ENCODE assay signal across 15 cellular contexts in the genomic region with DNA sequence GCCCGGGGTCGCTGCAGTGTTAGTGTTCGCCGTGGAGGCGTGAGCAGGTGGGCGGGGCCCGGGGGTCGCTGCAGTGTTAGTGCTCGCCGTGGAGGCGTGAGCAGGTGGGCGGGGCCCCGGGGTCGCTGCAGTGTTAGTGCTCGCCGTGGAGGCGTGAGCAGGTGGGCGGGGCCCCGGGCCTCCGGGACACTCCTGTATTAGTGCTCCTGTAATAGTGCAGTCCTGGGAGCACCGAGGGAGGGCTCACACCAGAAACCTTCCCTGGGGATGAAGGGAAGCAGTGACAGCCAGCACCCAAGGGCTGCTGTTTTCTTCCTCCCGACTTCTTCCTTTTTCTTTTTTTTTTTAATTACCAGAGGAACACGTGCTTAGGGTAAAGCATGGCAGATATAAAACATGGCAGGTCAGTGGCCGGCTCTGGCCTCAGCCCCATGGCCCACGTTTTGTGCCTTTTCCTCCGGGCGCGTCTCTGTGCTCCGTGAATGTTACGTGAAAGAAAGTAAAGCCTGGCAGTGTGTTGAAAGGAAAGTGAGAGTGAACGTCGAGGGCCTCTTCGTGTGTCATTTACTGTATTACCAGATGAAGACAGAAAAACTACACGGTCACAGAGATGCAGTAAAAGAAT. TPM values are rescaled to one million over a fixed set of nuclear protein-coding genes. Genes with fewer than 3 reads are reported as not detected.
DNase-seq lines count a peak whose midpoint lies in the region; ATAC-seq and TF ChIP-seq lines count a peak whose summit lies in the region.
"Had no signal": no experiment of that assay in that cellular context is flagged by ENCODE, and none has a peak within 500 bp of the region (broad histone marks: within the 10 kb centered on the region; RNA-seq: fewer than 3 reads in every experiment).

No MANE protein-coding gene starts in this region.

- H3K27ac ChIP-seq in GM23338 (ENCODE audit: low read depth) = no peak overlapping the region
- H3K27ac ChIP-seq: BLaER1 treated with 17β-estradiol and CSF1 and Interleukin-3, amounts not matched to agents 10 nM and 100 nM had no signal

- no peaks in the 10 kb centered on the region for H3K9me2 ChIP-seq in GM23338 (ENCODE audit: insufficient read depth)

- H3K9me3 Mint-ChIP-seq in activated T-cell treated with anti-CD3 and anti-CD28 coated beads, Interleukin-2, amount 50 U/mL, for 24 hours = no peaks in the 10 kb centered on the region
- H3K9me3 Mint-ChIP-seq in activated T-cell treated with anti-CD3 and anti-CD28 coated beads, Interleukin-2, amount 50 U/mL, for 72 hours = no peaks in the 10 kb centered on the region
- H3K9me3 Mint-ChIP-seq in GM23338 (peaks cover 14% of the 10 kb centered on the region), chondrocyte (ENCODE audit: low read depth) (no peaks in the 10 kb centered on the region), nephron progenitor cell (peaks cover 36% of the 10 kb centered on the region)
- H3K9me3 Mint-ChIP-seq: CD4-positive, CD25-positive, alpha-beta regulatory T cell had no signal

- peak overlapping the region; percentile 7 for H3K27ac Mint-ChIP-seq in activated T-cell treated with anti-CD3 and anti-CD28 coated beads, Interleukin-2, amount 50 U/mL, for 24 hours
- no peak overlapping the region for H3K27ac Mint-ChIP-seq in activated T-cell treated with anti-CD3 and anti-CD28 coated beads, Interleukin-2, amount 50 U/mL, for 72 hours
- H3K27ac Mint-ChIP-seq in GM23338 (no peak overlapping the region), chondrocyte (ENCODE audit: unreplicated experiment) (no peak overlapping the region), nephron progenitor cell (peak overlapping the region; percentile 9)
- H3K27ac Mint-ChIP-seq: CD4-positive, CD25-positive, alpha-beta regulatory T cell had no signal

- ATAC-seq in activated T-cell treated with anti-CD3 and anti-CD28 coated beads, Interleukin-2, amount 50 U/mL, for 72 hours (replicated peaks in 1 of 2) = no peak
- ATAC-seq in GM23338 = no peak
- ATAC-seq: HCT116 had no signal

- no peaks in the 10 kb centered on the region for H3K27me3 ChIP-seq in GM23338 (ENCODE audit: insufficient read depth)
- H3K27me3 ChIP-seq: BLaER1 treated with 17β-estradiol and CSF1 and Interleukin-3, amounts not matched to agents 10 nM and 100 nM had no signal

- TF ChIP-seq CTCF in GM23338 (conservative IDR thresholded peaks at IDR 0.05; ENCODE audit: low read depth in 2 of 2) (no peak), chondrocyte (IDR thresholded peaks at IDR 0.05) (no peak), nephron progenitor cell (IDR thresholded peaks at IDR 0.05) (no peak)

- H3K79me2 ChIP-seq in GM23338 (replicated peaks; ENCODE audit: insufficient read depth) = peaks cover 38% of the 10 kb centered on the region

- no peaks in the 10 kb centered on the region for H3K4me1 Mint-ChIP-seq in activated T-cell treated with anti-CD3 and anti-CD28 coated beads, Interleukin-2, amount 50 U/mL, for 24 hours (ENCODE audit: low read depth)
- H3K4me1 Mint-ChIP-seq in activated T-cell treated with anti-CD3 and anti-CD28 coated beads, Interleukin-2, amount 50 U/mL, for 72 hours (ENCODE audit: low read depth) = peaks cover 8% of the 10 kb centered on the region
- H3K4me1 Mint-ChIP-seq in GM23338 = no peaks in the 10 kb centered on the region; the same call in 2 of the 3 replicates
- H3K4me1 Mint-ChIP-seq in chondrocyte (ENCODE audit: low read depth) = peaks cover 54% of the 10 kb centered on the region
- H3K4me1 Mint-ChIP-seq in nephron progenitor cell = peaks cover 35% of the 10 kb centered on the region

- H3K36me3 Mint-ChIP-seq in activated T-cell treated with anti-CD3 and anti-CD28 coated beads, Interleukin-2, amount 50 U/mL, for 24 hours (ENCODE audit: low read depth) = peaks cover 45% of the 10 kb centered on the region
- peaks cover 4 to 12% of the 10 kb centered on the region in 2 donors for H3K36me3 Mint-ChIP-seq in activated T-cell treated with anti-CD3 and anti-CD28 coated beads, Interleukin-2, amount 50 U/mL, for 72 hours (ENCODE audit: insufficient read depth in 2 of 2)
- peaks cover 58% of the 10 kb centered on the region for H3K36me3 Mint-ChIP-seq in GM23338 (ENCODE audit: low read depth)
- H3K36me3 Mint-ChIP-seq in chondrocyte (ENCODE audit: low read depth) = peaks cover 23% of the 10 kb centered on the region
- peaks cover 67% of the 10 kb centered on the region for H3K36me3 Mint-ChIP-seq in nephron progenitor cell (ENCODE audit: low read depth)

- no peaks in the 10 kb centered on the region for H3K4me1 ChIP-seq in GM23338 (ENCODE audit: insufficient read depth)

- H3K4me3 Mint-ChIP-seq in activated T-cell treated with anti-CD3 and anti-CD28 coated beads, Interleukin-2, amount 50 U/mL, for 24 hours = no peak overlapping the region
- H3K4me3 Mint-ChIP-seq in activated T-cell treated with anti-CD3 and anti-CD28 coated beads, Interleukin-2, amount 50 U/mL, for 72 hours = no peak overlapping the region
- H3K4me3 Mint-ChIP-seq in GM23338 (peak overlapping the region; percentile 21; the same call in 1 of the 3 replicates), chondrocyte (ENCODE audit: unreplicated experiment) (no peak overlapping the region), nephron progenitor cell (no peak overlapping the region)
- H3K4me3 Mint-ChIP-seq: CD4-positive, CD25-positive, alpha-beta regulatory T cell had no signal

- H2AFZ ChIP-seq in GM23338 = no peak overlapping the region

- DNase-seq in activated T-cell treated with anti-CD3 and anti-CD28 coated beads, Interleukin-2, amount 50 U/mL, for 24 hours = no peak
- no peak for DNase-seq in activated T-cell treated with anti-CD3 and anti-CD28 coated beads, Interleukin-2, amount 50 U/mL, for 72 hours
- DNase-seq in GM23338 (ENCODE audit: low spot score) (no peak), chondrocyte (ENCODE audit: low spot score) (peak; percentile 58), nephron progenitor cell (no peak), foreskin melanocyte (no peak), DMS53 treated with DMSO at 0.1 percent for 48 hours (lab: John Stamatoyannopoulos, UW; ENCODE audit: unreplicated experiment) (no peak), NCI-H69 (lab: John Stamatoyannopoulos, UW) (no peak)
- DNase-seq: 8988T; CD4-positive, CD25-positive, alpha-beta regulatory T cell; DMS53 had no signal

- H3F3A ChIP-seq in GM23338 (replicated peaks; ENCODE audit: low read depth) = no peaks in the 10 kb centered on the region; the same call in 1 of the 2 replicates

- no peaks in the 10 kb centered on the region for H3K27me3 Mint-ChIP-seq in activated T-cell treated with anti-CD3 and anti-CD28 coated beads, Interleukin-2, amount 50 U/mL, for 24 hours
- no peaks in the 10 kb centered on the region for H3K27me3 Mint-ChIP-seq in activated T-cell treated with anti-CD3 and anti-CD28 coated beads, Interleukin-2, amount 50 U/mL, for 72 hours (ENCODE audit: low read depth)
- H3K27me3 Mint-ChIP-seq in GM23338 (ENCODE audit: insufficient read depth, low read depth, poor library complexity) (peaks cover 3% of the 10 kb centered on the region), chondrocyte (ENCODE audit: low read depth) (no peaks in the 10 kb centered on the region), nephron progenitor cell (ENCODE audit: low read depth, poor library complexity) (no peaks in the 10 kb centered on the region)
- H3K27me3 Mint-ChIP-seq: CD4-positive, CD25-positive, alpha-beta regulatory T cell had no signal

- 0 out of 2 replicates have a peak, but pooled peaks cover 3% of the 10 kb centered on the region for H3K36me3 ChIP-seq in GM23338 (ENCODE audit: insufficient read depth)

- peaks cover 14% of the 10 kb centered on the region for H4K20me1 ChIP-seq in GM23338 (replicated peaks; ENCODE audit: insufficient read depth)

- H3K4me3 ChIP-seq in GM23338 = no peak overlapping the region
- H3K4me3 ChIP-seq: BLaER1 treated with 17β-estradiol and CSF1 and Interleukin-3, amounts not matched to agents 10 nM and 100 nM had no signal

- H3K4me2 ChIP-seq in GM23338 = no peak overlapping the region
- H3K4me2 ChIP-seq: BLaER1 treated with 17β-estradiol and CSF1 and Interleukin-3, amounts not matched to agents 10 nM and 100 nM had no signal

TF ChIP-seq in GM23338, 12 proteins besides CTCF, POLR2A, EP300 and RAD21 (continues in another document):
- TF ChIP-seq STAT1 (IDR thresholded peaks at IDR 0.05; ENCODE audit: unreplicated experiment) (no peak), EZH2phosphoT487 (IDR thresholded peaks at IDR 0.05; ENCODE audit: unreplicated experiment) (no peak)
- TF ChIP-seq, protein P1, sequence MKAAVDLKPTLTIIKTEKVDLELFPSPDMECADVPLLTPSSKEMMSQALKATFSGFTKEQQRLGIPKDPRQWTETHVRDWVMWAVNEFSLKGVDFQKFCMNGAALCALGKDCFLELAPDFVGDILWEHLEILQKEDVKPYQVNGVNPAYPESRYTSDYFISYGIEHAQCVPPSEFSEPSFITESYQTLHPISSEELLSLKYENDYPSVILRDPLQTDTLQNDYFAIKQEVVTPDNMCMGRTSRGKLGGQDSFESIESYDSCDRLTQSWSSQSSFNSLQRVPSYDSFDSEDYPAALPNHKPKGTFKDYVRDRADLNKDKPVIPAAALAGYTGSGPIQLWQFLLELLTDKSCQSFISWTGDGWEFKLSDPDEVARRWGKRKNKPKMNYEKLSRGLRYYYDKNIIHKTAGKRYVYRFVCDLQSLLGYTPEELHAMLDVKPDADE (IDR thresholded peaks at IDR 0.05) = no peak

RNA-seq across cellular contexts. Expression of gene PCGF3, which starts 42.0 kb away (rescaled TPM):
- total RNA-seq in activated T-cell treated with anti-CD3 and anti-CD28 coated beads, Interleukin-2, amount 50 U/mL, for 72 hours = 10 to 100 TPM; 31.5 to 35.5 TPM
- 49.0 and 53.8 TPM in 2 replicates for total RNA-seq in GM23338 (2014; rRNA removed; shearing (Covaris generic))
- polyA plus RNA-seq in GM23338 (2016; fragmentation: Nextera tagmentation; extraction: Ambion mirVana) = 31.0 and 33.1 TPM in 2 replicates
- total RNA-seq in chondrocyte = 54.1 to 60.8 TPM (median 55.4 TPM) in 3 replicates

RNA-seq across cellular contexts. Expression of gene SLC49A3, which starts 58.7 kb away (rescaled TPM):
- under 1 TPM; 0.29 to 0.37 TPM for total RNA-seq in activated T-cell treated with anti-CD3 and anti-CD28 coated beads, Interleukin-2, amount 50 U/mL, for 72 hours
- 2.6 and 3.7 TPM in 2 replicates for total RNA-seq in GM23338 (2014; rRNA removed; shearing (Covaris generic))
- polyA plus RNA-seq in GM23338 (2016; fragmentation: Nextera tagmentation; extraction: Ambion mirVana) = 1.1 and 1.3 TPM in 2 replicates
- total RNA-seq in chondrocyte = 0.85 to 1.3 TPM (median 0.89 TPM) in 3 replicates
- total RNA-seq: Daoy, HT1080 had no signal

Comparison
In these comparisons a context has a peak if more than half of its experiments do, and no peak if none do; other contexts are left out.
1. H3K27ac Mint-ChIP-seq: peak in activated T-cell treated with anti-CD3 and anti-CD28 coated beads, Interleukin-2, amount 50 U/mL, for 24 hours (single experiment) and nephron progenitor cell (single experiment); none in activated T-cell treated with anti-CD3 and anti-CD28 coated beads, Interleukin-2, amount 50 U/mL, for 72 hours (single experiment), GM23338 (single experiment) and chondrocyte (single experiment).